11 cellular contexts compared by ENCODE assay signal in genomic region chr17:3894188-3894587, GRCh38. TPM values are rescaled to one million over a fixed set of nuclear protein-coding genes. Genes with fewer than 3 reads are reported as not detected.
DNase-seq lines count a peak whose midpoint lies in the region; ATAC-seq, FAIRE-seq and TF ChIP-seq lines count a peak whose summit lies in the region.
"Had no signal": no experiment of that assay in that cellular context is flagged by ENCODE, and none has a peak within 500 bp of the region (broad histone marks: within the 10 kb centered on the region; RNA-seq: fewer than 3 reads in every experiment).

No MANE protein-coding gene starts in this region.

- no peak for TF ChIP-seq CTCF in activated CD8-positive, alpha-beta T cell treated with anti-CD3 and anti-CD28 coated beads for 36 hours (IDR thresholded peaks at IDR 0.05)
- no peak for TF ChIP-seq CTCF in keratinocyte (optimal IDR thresholded peaks at IDR 0.05 in 1 of 3, IDR thresholded peaks at IDR 0.05 in 1 of 3, conservative IDR thresholded peaks at IDR 0.05 in 1 of 3; ENCODE audit: extremely low read depth in 1 of 3, insufficient read depth in 2 of 3, low read length in 3 of 3)
- TF ChIP-seq CTCF in foreskin keratinocyte (conservative IDR thresholded peaks at IDR 0.05): no peak

- no peaks in the 10 kb centered on the region for H4K20me1 ChIP-seq in keratinocyte (ENCODE audit: control insufficient read depth, extremely low read depth, insufficient read depth, low read length)

- H3K36me3 Mint-ChIP-seq in T-helper 1 cell treated with Interleukin-12 subunit alpha and Interleukin-12 subunit beta and Interleukin-4 antibody, amounts not matched to agents 30 μg/mL and 1 μg/mL, for 36 hours (ENCODE audit: low read depth): no peaks in the 10 kb centered on the region
- H3K36me3 Mint-ChIP-seq in activated CD8-positive, alpha-beta T cell treated with anti-CD3 and anti-CD28 coated beads for 36 hours (ENCODE audit: low read depth): no peaks in the 10 kb centered on the region

- peak overlapping the region; percentile 80 for H3K27ac Mint-ChIP-seq in T-helper 1 cell treated with Interleukin-12 subunit alpha and Interleukin-12 subunit beta and Interleukin-4 antibody, amounts not matched to agents 30 μg/mL and 1 μg/mL, for 36 hours
- H3K27ac Mint-ChIP-seq in activated CD8-positive, alpha-beta T cell treated with anti-CD3 and anti-CD28 coated beads for 36 hours: peak overlapping the region; percentile 84

- intact Hi-C loops in activated CD8-positive, alpha-beta T cell treated with anti-CD3 and anti-CD28 coated beads for 36 hours (cut with micrococcal nuclease): no loop called here

- H3K4me3 Mint-ChIP-seq in T-helper 1 cell treated with Interleukin-12 subunit alpha and Interleukin-12 subunit beta and Interleukin-4 antibody, amounts not matched to agents 30 μg/mL and 1 μg/mL, for 36 hours: peak overlapping the region; percentile 67
- H3K4me3 Mint-ChIP-seq in activated CD8-positive, alpha-beta T cell treated with anti-CD3 and anti-CD28 coated beads for 36 hours: peak overlapping the region; percentile 71

- H3K27ac ChIP-seq in keratinocyte (ENCODE audit: control insufficient read depth, insufficient read depth, low read length): no peak overlapping the region
- H3K27ac ChIP-seq in small intestine (ENCODE audit: low read depth in 1 of 2, low read length in 1 of 2): peak overlapping the region; percentile 1 to 83
- H3K27ac ChIP-seq in foreskin keratinocyte: no peak overlapping the region

- H3K36me3 ChIP-seq in keratinocyte (ENCODE audit: control insufficient read depth in 2 of 2, extremely low read depth in 1 of 2, insufficient read depth in 2 of 2, low read length in 2 of 2) (no peaks in the 10 kb centered on the region), small intestine (ENCODE audit: control insufficient read depth in 2 of 2, insufficient read depth in 2 of 2, low read length in 2 of 2) (no peaks in the 10 kb centered on the region)
- H3K36me3 ChIP-seq: thoracic aorta had no signal

- FAIRE-seq in keratinocyte (lab: Jason Lieb, UNC): peak; percentile 53
- no peak for FAIRE-seq in small intestine (lab: Jason Lieb, UNC)
- FAIRE-seq: GM19239 had no signal

- H2AFZ ChIP-seq in keratinocyte (ENCODE audit: control insufficient read depth, low read length): no peak overlapping the region

- POLR2A ChIA-PET in activated CD8-positive, alpha-beta T cell treated with anti-CD3 and anti-CD28 coated beads for 36 hours (lab: Charles Lee): interaction anchor here (0.6 to 1.8 kb wide), 7 partner anchors 9 to 1263 kb away, joined by 3 to 9 read pairs (median 3); no protein-coding TSS in a partner anchor

- no peaks in the 10 kb centered on the region for H3K9me3 Mint-ChIP-seq in T-helper 1 cell treated with Interleukin-12 subunit alpha and Interleukin-12 subunit beta and Interleukin-4 antibody, amounts not matched to agents 30 μg/mL and 1 μg/mL, for 36 hours
- H3K9me3 Mint-ChIP-seq in activated CD8-positive, alpha-beta T cell treated with anti-CD3 and anti-CD28 coated beads for 36 hours: no peaks in the 10 kb centered on the region

- no peaks in the 10 kb centered on the region for H3K27me3 ChIP-seq in keratinocyte (ENCODE audit: control insufficient read depth, extremely low read depth, insufficient read depth, low read length)
- H3K27me3 ChIP-seq in small intestine (ENCODE audit: control insufficient read depth in 2 of 2, insufficient read depth in 2 of 2, low read length in 2 of 2): no peaks in the 10 kb centered on the region
- H3K27me3 ChIP-seq in foreskin keratinocyte: peaks cover 3% of the 10 kb centered on the region

- no peak for ATAC-seq in activated CD8-positive, alpha-beta T cell treated with anti-CD3 and anti-CD28 coated beads for 36 hours
- ATAC-seq in foreskin keratinocyte (no peak), GM21381 (IDR thresholded peaks at IDR 0.05; ENCODE audit: unreplicated experiment) (no peak)

- CTCF ChIA-PET in activated CD8-positive, alpha-beta T cell treated with anti-CD3 and anti-CD28 coated beads for 36 hours (lab: Charles Lee): interaction anchor here (0.9 to 2.9 kb wide), 8 partner anchors 18 to 181 kb away, joined by 3 to 21 read pairs (median 6); partner anchors contain the start of gene NCBP3

- 68 to 84% (median 72%) methylated on average over 5 of the region's 5 CpGs for WGBS in small intestine, 3 donors

- H3K79me2 ChIP-seq in keratinocyte (ENCODE audit: control insufficient read depth, insufficient read depth, low read length): no peaks in the 10 kb centered on the region

- dilution Hi-C loops in keratinocyte (cut with MboI; ENCODE audit: extremely low pct_ligation_motif_present, low sequenced_read_pairs): no loop called here

- no peaks in the 10 kb centered on the region for H3K9me1 ChIP-seq in keratinocyte (ENCODE audit: control insufficient read depth, extremely low read depth, insufficient read depth, low read length)

- peaks cover 8% of the 10 kb centered on the region for H3K27me3 Mint-ChIP-seq in T-helper 1 cell treated with Interleukin-12 subunit alpha and Interleukin-12 subunit beta and Interleukin-4 antibody, amounts not matched to agents 30 μg/mL and 1 μg/mL, for 36 hours (ENCODE audit: low read depth)
- H3K27me3 Mint-ChIP-seq in activated CD8-positive, alpha-beta T cell treated with anti-CD3 and anti-CD28 coated beads for 36 hours: no peaks in the 10 kb centered on the region

- H3K4me1 Mint-ChIP-seq in T-helper 1 cell treated with Interleukin-12 subunit alpha and Interleukin-12 subunit beta and Interleukin-4 antibody, amounts not matched to agents 30 μg/mL and 1 μg/mL, for 36 hours (ENCODE audit: low read depth): peaks cover 19% of the 10 kb centered on the region
- peaks cover 31% of the 10 kb centered on the region for H3K4me1 Mint-ChIP-seq in activated CD8-positive, alpha-beta T cell treated with anti-CD3 and anti-CD28 coated beads for 36 hours (ENCODE audit: low read depth)

- H3K9me3 ChIP-seq in keratinocyte (ENCODE audit: control insufficient read depth, low read depth, low read length) (no peaks in the 10 kb centered on the region), small intestine (ENCODE audit: control insufficient read depth, low read depth) (no peaks in the 10 kb centered on the region)
- H3K9me3 ChIP-seq: thoracic aorta had no signal

- H3K4me3 ChIP-seq in keratinocyte (ENCODE audit: control insufficient read depth in 2 of 3, extremely low read depth in 1 of 3, insufficient read depth in 2 of 3, low read depth in 1 of 3, low read length in 3 of 3): no peak overlapping the region
- H3K4me3 ChIP-seq in small intestine (ENCODE audit: low read depth in 1 of 2, low read length in 2 of 2): no peak overlapping the region

- H3K4me1 ChIP-seq in keratinocyte (ENCODE audit: control insufficient read depth, extremely low read depth, insufficient read depth, low read length) (peaks cover 36% of the 10 kb centered on the region), small intestine (ENCODE audit: control insufficient read depth in 2 of 2, insufficient read depth in 1 of 2, low read depth in 1 of 2, low read length in 1 of 2) (peaks cover 6 to 8% of the 10 kb centered on the region in 2 donors), foreskin keratinocyte (peaks cover 6% of the 10 kb centered on the region)

- no peak overlapping the region for H3K4me2 ChIP-seq in keratinocyte (ENCODE audit: control insufficient read depth, extremely low read depth, insufficient read depth, low read depth, low read length)

- DNase-seq in T-helper 1 cell (no peak), keratinocyte (ENCODE audit: low read depth, low spot score) (no peak), small intestine (no peak), foreskin keratinocyte (no peak), DMS114 treated with DMSO at 0.1 percent for 48 hours (lab: John Stamatoyannopoulos, UW; ENCODE audit: unreplicated experiment) (no peak)
- no peak for DNase-seq in activated CD8-positive, alpha-beta T cell treated with anti-CD3 and anti-CD28 coated beads for 36 hours
- DNase-seq: stimulated activated CD4-positive, alpha-beta T cell treated with anti-CD3 and anti-CD28 coated beads, Interleukin-15, amount 100 ng/mL, for 24 hours had no signal

- no peak overlapping the region for H3K9ac ChIP-seq in keratinocyte (ENCODE audit: control insufficient read depth, extremely low read depth, insufficient read depth, low read length)

RNA-seq across cellular contexts. Expression of gene CAMKK1, which starts 1.3 kb away (rescaled TPM):
- 1 to 10 TPM; 6.7 to 6.9 TPM for total RNA-seq in activated CD8-positive, alpha-beta T cell treated with anti-CD3 and anti-CD28 coated beads for 36 hours
- polyA plus RNA-seq in keratinocyte (1.8 to 2.6 TPM (median 2.5 TPM) in 3 replicates), small intestine (1 to 10 TPM in 2 of 3 donors, under 1 TPM in 1; 0.22 to 3.9 (median 2.4) TPM), foreskin keratinocyte (1.6 and 1.8 TPM in 2 replicates)
- polyA plus RNA-seq in keratinocyte (2011; ENCODE audit: low read depth): 1.6 TPM
- 0.91 and 1.3 TPM in 2 replicates for polyA plus RNA-seq in keratinocyte (2011; cell fraction: cytosol; rRNA removed)
- polyA plus RNA-seq in keratinocyte (2011; cell fraction: nucleus; rRNA removed): 3.9 and 4.4 TPM in 2 replicates
- polyA plus RNA-seq in keratinocyte (2012; ENCODE audit: low replicate concordance): 1.6 and 2.4 TPM in 2 replicates
- polyA minus RNA-seq in keratinocyte: 2.0 to 2.6 TPM (median 2.6 TPM) in 3 replicates
- 0.96 TPM for polyA minus RNA-seq in keratinocyte (2011; cell fraction: cytosol; rRNA and poly(A)+ RNA removed)
- polyA minus RNA-seq in keratinocyte (2011; cell fraction: nucleus; rRNA and poly(A)+ RNA removed): 1.6 and 1.9 TPM in 2 replicates
- total RNA-seq in foreskin keratinocyte: 2.3 and 2.4 TPM in 2 replicates

RNA-seq across cellular contexts. Expression of gene P2RX1, which starts 22.1 kb away (rescaled TPM):
- total RNA-seq in activated CD8-positive, alpha-beta T cell treated with anti-CD3 and anti-CD28 coated beads for 36 hours: 1 to 10 TPM in 1 of 2 experiments, under 1 TPM in 1; 0.43 to 1.7 TPM
- polyA plus RNA-seq in keratinocyte (not detected in 3 replicates), small intestine (1 to 10 TPM in 2 of 3 donors, not detected in 1; 2.2 to 3.2 TPM), foreskin keratinocyte (not detected in 2 replicates)
- polyA plus RNA-seq in keratinocyte (2011; ENCODE audit: low read depth): not detected
- not detected in 2 replicates for polyA plus RNA-seq in keratinocyte (2011; cell fraction: cytosol; rRNA removed)
- polyA plus RNA-seq in keratinocyte (2011; cell fraction: nucleus; rRNA removed): not detected in 2 replicates
- polyA plus RNA-seq in keratinocyte (2012; ENCODE audit: low replicate concordance): not detected in 2 replicates
- not detected in 3 replicates for polyA minus RNA-seq in keratinocyte
- not detected for polyA minus RNA-seq in keratinocyte (2011; cell fraction: cytosol; rRNA and poly(A)+ RNA removed)
- not detected in 2 replicates for polyA minus RNA-seq in keratinocyte (2011; cell fraction: nucleus; rRNA and poly(A)+ RNA removed)
- total RNA-seq in foreskin keratinocyte: not detected in 2 replicates

RNA-seq across cellular contexts. Expression of gene NCBP3, which starts 48.1 kb away (rescaled TPM):
- 10 to 100 TPM; 34.7 to 41.1 TPM for total RNA-seq in activated CD8-positive, alpha-beta T cell treated with anti-CD3 and anti-CD28 coated beads for 36 hours
- polyA plus RNA-seq in keratinocyte: 13.9 to 22.1 TPM (median 16.8 TPM) in 3 replicates
- 35.7 TPM for polyA plus RNA-seq in keratinocyte (2011; ENCODE audit: low read depth)
- polyA plus RNA-seq in keratinocyte (2011; cell fraction: cytosol; rRNA removed): 7.0 and 8.2 TPM in 2 replicates
- 31.3 and 39.0 TPM in 2 replicates for polyA plus RNA-seq in keratinocyte (2011; cell fraction: nucleus; rRNA removed)
- polyA plus RNA-seq in keratinocyte (2012; ENCODE audit: low replicate concordance): 18.0 and 25.3 TPM in 2 replicates
- 4.7 to 21.6 TPM (median 6.7 TPM) in 3 replicates for polyA minus RNA-seq in keratinocyte
- polyA minus RNA-seq in keratinocyte (2011; cell fraction: cytosol; rRNA and poly(A)+ RNA removed): 3.6 TPM
- 10.8 and 16.8 TPM in 2 replicates for polyA minus RNA-seq in keratinocyte (2011; cell fraction: nucleus; rRNA and poly(A)+ RNA removed)
- 10 to 100 TPM; 14.9 to 26.4 (median 15.9) TPM for polyA plus RNA-seq in small intestine
- total RNA-seq in foreskin keratinocyte: 23.6 and 25.3 TPM in 2 replicates
- polyA plus RNA-seq in foreskin keratinocyte: 11.2 and 12.8 TPM in 2 replicates

Comparison
In these comparisons a context has a peak if more than half of its experiments do, and no peak if none do; other contexts are left out.
1. H3K27ac ChIP-seq: peak in small intestine (2 of 2); none in keratinocyte (single experiment) and foreskin keratinocyte (single experiment).